1 cellular context compared by ENCODE assay signal in the genomic region with DNA sequence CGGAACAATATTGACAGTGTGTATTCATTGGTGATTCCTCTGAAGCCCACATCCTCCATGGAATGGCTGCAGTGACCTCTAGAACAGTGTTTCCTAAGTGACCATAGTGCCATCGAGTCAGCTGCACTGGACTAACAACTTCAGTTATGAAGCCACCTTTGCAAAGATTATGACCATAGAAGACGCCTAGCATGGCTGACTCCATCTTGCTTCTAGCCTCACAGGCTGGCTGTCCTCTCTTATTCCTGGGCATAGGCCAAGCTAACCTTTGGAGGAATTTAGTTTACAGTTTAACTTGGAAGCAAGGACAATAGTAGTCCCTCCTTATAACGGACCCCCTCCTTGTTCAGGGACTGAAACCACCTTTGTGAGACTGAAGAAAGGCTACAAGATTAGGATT.
TF ChIP-seq lines count a peak whose summit lies in the region.

No MANE protein-coding gene starts in this region.

TF ChIP-seq in WTC11, 78 proteins besides CTCF, POLR2A, EP300 and RAD21 (continued from another document):
- TF ChIP-seq, protein P1, sequence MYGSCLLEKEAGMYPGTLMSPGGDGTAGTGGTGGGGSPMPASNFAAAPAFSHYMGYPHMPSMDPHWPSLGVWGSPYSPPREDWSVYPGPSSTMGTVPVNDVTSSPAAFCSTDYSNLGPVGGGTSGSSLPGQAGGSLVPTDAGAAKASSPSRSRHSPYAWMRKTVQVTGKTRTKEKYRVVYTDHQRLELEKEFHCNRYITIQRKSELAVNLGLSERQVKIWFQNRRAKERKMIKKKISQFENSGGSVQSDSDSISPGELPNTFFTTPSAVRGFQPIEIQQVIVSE (CRISPR knock-in tag; IDR thresholded peaks at IDR 0.05; ENCODE audit: borderline replicate concordance), result no peak
- TF ChIP-seq KAT7 (CRISPR knock-in tag; IDR thresholded peaks at IDR 0.05; ENCODE audit: borderline replicate concordance), result no peak
- TF ChIP-seq, protein P2, sequence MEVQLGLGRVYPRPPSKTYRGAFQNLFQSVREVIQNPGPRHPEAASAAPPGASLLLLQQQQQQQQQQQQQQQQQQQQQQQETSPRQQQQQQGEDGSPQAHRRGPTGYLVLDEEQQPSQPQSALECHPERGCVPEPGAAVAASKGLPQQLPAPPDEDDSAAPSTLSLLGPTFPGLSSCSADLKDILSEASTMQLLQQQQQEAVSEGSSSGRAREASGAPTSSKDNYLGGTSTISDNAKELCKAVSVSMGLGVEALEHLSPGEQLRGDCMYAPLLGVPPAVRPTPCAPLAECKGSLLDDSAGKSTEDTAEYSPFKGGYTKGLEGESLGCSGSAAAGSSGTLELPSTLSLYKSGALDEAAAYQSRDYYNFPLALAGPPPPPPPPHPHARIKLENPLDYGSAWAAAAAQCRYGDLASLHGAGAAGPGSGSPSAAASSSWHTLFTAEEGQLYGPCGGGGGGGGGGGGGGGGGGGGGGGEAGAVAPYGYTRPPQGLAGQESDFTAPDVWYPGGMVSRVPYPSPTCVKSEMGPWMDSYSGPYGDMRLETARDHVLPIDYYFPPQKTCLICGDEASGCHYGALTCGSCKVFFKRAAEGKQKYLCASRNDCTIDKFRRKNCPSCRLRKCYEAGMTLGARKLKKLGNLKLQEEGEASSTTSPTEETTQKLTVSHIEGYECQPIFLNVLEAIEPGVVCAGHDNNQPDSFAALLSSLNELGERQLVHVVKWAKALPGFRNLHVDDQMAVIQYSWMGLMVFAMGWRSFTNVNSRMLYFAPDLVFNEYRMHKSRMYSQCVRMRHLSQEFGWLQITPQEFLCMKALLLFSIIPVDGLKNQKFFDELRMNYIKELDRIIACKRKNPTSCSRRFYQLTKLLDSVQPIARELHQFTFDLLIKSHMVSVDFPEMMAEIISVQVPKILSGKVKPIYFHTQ (CRISPR knock-in tag; IDR thresholded peaks at IDR 0.05), result no peak
- TF ChIP-seq, protein P3, sequence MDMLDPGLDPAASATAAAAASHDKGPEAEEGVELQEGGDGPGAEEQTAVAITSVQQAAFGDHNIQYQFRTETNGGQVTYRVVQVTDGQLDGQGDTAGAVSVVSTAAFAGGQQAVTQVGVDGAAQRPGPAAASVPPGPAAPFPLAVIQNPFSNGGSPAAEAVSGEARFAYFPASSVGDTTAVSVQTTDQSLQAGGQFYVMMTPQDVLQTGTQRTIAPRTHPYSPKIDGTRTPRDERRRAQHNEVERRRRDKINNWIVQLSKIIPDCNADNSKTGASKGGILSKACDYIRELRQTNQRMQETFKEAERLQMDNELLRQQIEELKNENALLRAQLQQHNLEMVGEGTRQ (CRISPR knock-in tag; IDR thresholded peaks at IDR 0.05), result no peak
- TF ChIP-seq, protein P4, sequence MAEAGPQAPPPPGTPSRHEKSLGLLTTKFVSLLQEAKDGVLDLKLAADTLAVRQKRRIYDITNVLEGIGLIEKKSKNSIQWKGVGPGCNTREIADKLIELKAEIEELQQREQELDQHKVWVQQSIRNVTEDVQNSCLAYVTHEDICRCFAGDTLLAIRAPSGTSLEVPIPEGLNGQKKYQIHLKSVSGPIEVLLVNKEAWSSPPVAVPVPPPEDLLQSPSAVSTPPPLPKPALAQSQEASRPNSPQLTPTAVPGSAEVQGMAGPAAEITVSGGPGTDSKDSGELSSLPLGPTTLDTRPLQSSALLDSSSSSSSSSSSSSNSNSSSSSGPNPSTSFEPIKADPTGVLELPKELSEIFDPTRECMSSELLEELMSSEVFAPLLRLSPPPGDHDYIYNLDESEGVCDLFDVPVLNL (CRISPR knock-in tag; IDR thresholded peaks at IDR 0.05; ENCODE audit: borderline replicate concordance, low read depth), result no peak
- TF ChIP-seq ZNF121 (CRISPR knock-in tag; IDR thresholded peaks at IDR 0.05), result no peak
- TF ChIP-seq ZNF423 (CRISPR knock-in tag; IDR thresholded peaks at IDR 0.05), result no peak
- TF ChIP-seq, protein P5, sequence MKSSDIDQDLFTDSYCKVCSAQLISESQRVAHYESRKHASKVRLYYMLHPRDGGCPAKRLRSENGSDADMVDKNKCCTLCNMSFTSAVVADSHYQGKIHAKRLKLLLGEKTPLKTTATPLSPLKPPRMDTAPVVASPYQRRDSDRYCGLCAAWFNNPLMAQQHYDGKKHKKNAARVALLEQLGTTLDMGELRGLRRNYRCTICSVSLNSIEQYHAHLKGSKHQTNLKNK (CRISPR knock-in tag; IDR thresholded peaks at IDR 0.05), result no peak
- TF ChIP-seq, protein P6, sequence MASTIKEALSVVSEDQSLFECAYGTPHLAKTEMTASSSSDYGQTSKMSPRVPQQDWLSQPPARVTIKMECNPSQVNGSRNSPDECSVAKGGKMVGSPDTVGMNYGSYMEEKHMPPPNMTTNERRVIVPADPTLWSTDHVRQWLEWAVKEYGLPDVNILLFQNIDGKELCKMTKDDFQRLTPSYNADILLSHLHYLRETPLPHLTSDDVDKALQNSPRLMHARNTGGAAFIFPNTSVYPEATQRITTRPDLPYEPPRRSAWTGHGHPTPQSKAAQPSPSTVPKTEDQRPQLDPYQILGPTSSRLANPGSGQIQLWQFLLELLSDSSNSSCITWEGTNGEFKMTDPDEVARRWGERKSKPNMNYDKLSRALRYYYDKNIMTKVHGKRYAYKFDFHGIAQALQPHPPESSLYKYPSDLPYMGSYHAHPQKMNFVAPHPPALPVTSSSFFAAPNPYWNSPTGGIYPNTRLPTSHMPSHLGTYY (CRISPR knock-in tag; IDR thresholded peaks at IDR 0.05), result no peak
- no peak for TF ChIP-seq ETV6 (CRISPR knock-in tag; IDR thresholded peaks at IDR 0.05)
- no peak for TF ChIP-seq ZNF263 (CRISPR knock-in tag; IDR thresholded peaks at IDR 0.05; ENCODE audit: low read depth)
- no peak for TF ChIP-seq HMGA2 (CRISPR knock-in tag; IDR thresholded peaks at IDR 0.05)
- TF ChIP-seq, protein P7, sequence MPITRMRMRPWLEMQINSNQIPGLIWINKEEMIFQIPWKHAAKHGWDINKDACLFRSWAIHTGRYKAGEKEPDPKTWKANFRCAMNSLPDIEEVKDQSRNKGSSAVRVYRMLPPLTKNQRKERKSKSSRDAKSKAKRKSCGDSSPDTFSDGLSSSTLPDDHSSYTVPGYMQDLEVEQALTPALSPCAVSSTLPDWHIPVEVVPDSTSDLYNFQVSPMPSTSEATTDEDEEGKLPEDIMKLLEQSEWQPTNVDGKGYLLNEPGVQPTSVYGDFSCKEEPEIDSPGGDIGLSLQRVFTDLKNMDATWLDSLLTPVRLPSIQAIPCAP (CRISPR knock-in tag; IDR thresholded peaks at IDR 0.05), result no peak
- no peak for TF ChIP-seq FOXJ3 (CRISPR knock-in tag; IDR thresholded peaks at IDR 0.05; ENCODE audit: borderline replicate concordance)
- TF ChIP-seq, protein P8, sequence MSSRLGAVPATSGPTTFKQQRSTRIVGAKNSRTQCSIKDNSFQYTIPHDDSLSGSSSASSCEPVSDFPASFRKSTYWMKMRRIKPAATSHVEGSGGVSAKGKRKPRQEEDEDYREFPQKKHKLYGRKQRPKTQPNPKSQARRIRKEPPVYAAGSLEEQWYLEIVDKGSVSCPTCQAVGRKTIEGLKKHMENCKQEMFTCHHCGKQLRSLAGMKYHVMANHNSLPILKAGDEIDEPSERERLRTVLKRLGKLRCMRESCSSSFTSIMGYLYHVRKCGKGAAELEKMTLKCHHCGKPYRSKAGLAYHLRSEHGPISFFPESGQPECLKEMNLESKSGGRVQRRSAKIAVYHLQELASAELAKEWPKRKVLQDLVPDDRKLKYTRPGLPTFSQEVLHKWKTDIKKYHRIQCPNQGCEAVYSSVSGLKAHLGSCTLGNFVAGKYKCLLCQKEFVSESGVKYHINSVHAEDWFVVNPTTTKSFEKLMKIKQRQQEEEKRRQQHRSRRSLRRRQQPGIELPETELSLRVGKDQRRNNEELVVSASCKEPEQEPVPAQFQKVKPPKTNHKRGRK (CRISPR knock-in tag; IDR thresholded peaks at IDR 0.05; ENCODE audit: borderline replicate concordance), result no peak
- no peak for TF ChIP-seq ZNF219 (CRISPR knock-in tag; IDR thresholded peaks at IDR 0.05; ENCODE audit: borderline replicate concordance)
- TF ChIP-seq ZNF138 (CRISPR knock-in tag; conservative IDR thresholded peaks at IDR 0.05), result no peak
